In the genomic region with DNA sequence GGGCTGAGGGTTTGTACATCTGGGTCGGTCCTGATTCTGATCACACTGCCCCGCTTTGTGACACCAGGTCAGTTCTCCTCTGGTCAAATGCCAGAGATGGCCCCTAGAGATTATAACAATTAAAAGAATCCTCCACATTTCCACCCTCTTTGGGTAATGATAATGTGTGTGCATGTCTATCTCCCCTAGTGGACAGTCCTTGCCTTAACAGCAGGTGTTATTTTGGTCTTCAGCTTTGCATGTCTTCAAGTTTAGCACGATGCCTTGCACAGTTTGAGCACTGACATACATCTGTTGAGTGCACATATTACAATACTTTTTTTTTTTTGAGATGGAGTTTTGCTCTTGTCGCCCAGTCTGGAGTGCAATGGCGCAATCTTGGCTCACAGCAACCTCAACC, we compare ENCODE assay signal across 13 cellular contexts. TPM values are rescaled to one million over a fixed set of nuclear protein-coding genes. Genes with fewer than 3 reads are reported as not detected.
DNase-seq lines count a peak whose midpoint lies in the region; ATAC-seq and TF ChIP-seq lines count a peak whose summit lies in the region.
"Had no signal": no experiment of that assay in that cellular context is flagged by ENCODE, and none has a peak within 500 bp of the region (broad histone marks: within the 10 kb centered on the region; RNA-seq: fewer than 3 reads in every experiment).

No MANE protein-coding gene starts in this region.

- H3K27ac ChIP-seq in neural progenitor cell: no peak overlapping the region

- no peaks in the 10 kb centered on the region for H3K9me3 Mint-ChIP-seq in neural progenitor cell
- no peaks in the 10 kb centered on the region for H3K9me3 Mint-ChIP-seq in activated T-cell treated with anti-CD3 and anti-CD28 coated beads, Interleukin-2, amount 50 U/mL, for 24 hours
- H3K9me3 Mint-ChIP-seq: brain, WTC11 had no signal

- no peaks in the 10 kb centered on the region for H3F3A ChIP-seq in neural progenitor cell (ENCODE audit: low read depth)

- H3K27me3 ChIP-seq in neural progenitor cell: no peaks in the 10 kb centered on the region

- no peak overlapping the region for H3K4me2 ChIP-seq in neural progenitor cell

- H3K4me3 ChIP-seq in astrocyte of the cerebellum (ENCODE audit: low read depth, low read length): no peak overlapping the region
- no peak overlapping the region for H3K4me3 ChIP-seq in neural progenitor cell

- in situ Hi-C loops in astrocyte of the cerebellum (cut with HindIII; ENCODE audit: low sequenced_read_pairs): no loop called here

- no peaks in the 10 kb centered on the region for H3K27me3 Mint-ChIP-seq in neural progenitor cell (ENCODE audit: insufficient read depth, low read depth)
- H3K27me3 Mint-ChIP-seq in activated T-cell treated with anti-CD3 and anti-CD28 coated beads, Interleukin-2, amount 50 U/mL, for 24 hours: no peaks in the 10 kb centered on the region

- DNase-seq in DMS 273 (lab: John Stamatoyannopoulos, UW; ENCODE audit: unreplicated experiment) (peak; percentile 45), DMS 273 treated with DMSO at 0.1 percent for 48 hours (lab: John Stamatoyannopoulos, UW) (no peak), astrocyte of the cerebellum (ENCODE audit: low read depth) (no peak), neural progenitor cell (ENCODE audit: low spot score) (no peak), LoVo (ENCODE audit: low spot score) (no peak)
- DNase-seq in activated T-cell treated with anti-CD3 and anti-CD28 coated beads, Interleukin-2, amount 50 U/mL, for 24 hours: no peak
- DNase-seq in activated naive CD4-positive, alpha-beta T cell (lab: John Stamatoyannopoulos, UW): no peak
- DNase-seq: kidney; NCI-H1105 treated with DMSO at 0.1 percent for 48 hours; stimulated activated CD4-positive, alpha-beta T cell treated with anti-CD3 and anti-CD28 coated beads, Interleukin-4, amount 100 ng/mL, for 4 hours had no signal

- TF ChIP-seq CTCF in astrocyte of the cerebellum (IDR thresholded peaks at IDR 0.05; ENCODE audit: low read depth, low read length, missing control alignments) (peak; percentile 41), neural progenitor cell (IDR thresholded peaks at IDR 0.05) (peak; percentile 54)

- no peaks in the 10 kb centered on the region for H3K79me2 ChIP-seq in neural progenitor cell (ENCODE audit: low read depth)

- H3K4me1 ChIP-seq in neural progenitor cell: no peaks in the 10 kb centered on the region

- no peak overlapping the region for H3K9ac ChIP-seq in neural progenitor cell

- no peaks in the 10 kb centered on the region for H4K20me1 ChIP-seq in neural progenitor cell (ENCODE audit: low read depth)

- peak; percentile 52 for ATAC-seq in HG03135 (IDR thresholded peaks at IDR 0.05; ENCODE audit: unreplicated experiment)
- ATAC-seq: WTC11 had no signal

- H3K9me3 ChIP-seq in neural progenitor cell (ENCODE audit: low read depth): no peaks in the 10 kb centered on the region

- H3K4me3 Mint-ChIP-seq in neural progenitor cell: no peak overlapping the region
- no peak overlapping the region for H3K4me3 Mint-ChIP-seq in activated T-cell treated with anti-CD3 and anti-CD28 coated beads, Interleukin-2, amount 50 U/mL, for 24 hours
- H3K4me3 Mint-ChIP-seq: brain, WTC11 had no signal

- H2AFZ ChIP-seq in neural progenitor cell (replicated peaks): no peak overlapping the region

- H3K36me3 ChIP-seq in neural progenitor cell: no peaks in the 10 kb centered on the region

- H3K36me3 Mint-ChIP-seq in neural progenitor cell: no peaks in the 10 kb centered on the region
- no peaks in the 10 kb centered on the region for H3K36me3 Mint-ChIP-seq in activated T-cell treated with anti-CD3 and anti-CD28 coated beads, Interleukin-2, amount 50 U/mL, for 24 hours (ENCODE audit: low read depth)
- H3K36me3 Mint-ChIP-seq: brain, WTC11 had no signal

- peaks cover 2% of the 10 kb centered on the region for H3K4me1 Mint-ChIP-seq in neural progenitor cell
- H3K4me1 Mint-ChIP-seq in activated T-cell treated with anti-CD3 and anti-CD28 coated beads, Interleukin-2, amount 50 U/mL, for 24 hours (ENCODE audit: low read depth): no peaks in the 10 kb centered on the region

- H3K27ac Mint-ChIP-seq in neural progenitor cell: no peak overlapping the region
- no peak overlapping the region for H3K27ac Mint-ChIP-seq in activated T-cell treated with anti-CD3 and anti-CD28 coated beads, Interleukin-2, amount 50 U/mL, for 24 hours
- H3K27ac Mint-ChIP-seq: brain, WTC11 had no signal

RNA-seq across cellular contexts. Expression of a gene that starts 25.7 kb away (rescaled TPM):
- 212 and 292 TPM in 2 replicates for total RNA-seq in neural progenitor cell (ENCODE audit: low replicate concordance)
